8 cellular contexts compared by ENCODE assay signal in genomic region chr16:71311553-71312158, GRCh38. TPM values are rescaled to one million over a fixed set of nuclear protein-coding genes. Genes with fewer than 3 reads are reported as not detected.
DNase-seq lines count a peak whose midpoint lies in the region; ATAC-seq, FAIRE-seq and TF ChIP-seq lines count a peak whose summit lies in the region.

No MANE protein-coding gene starts in this region.

- peak; percentile 45 to 73 (median 69) for TF ChIP-seq CTCF in testis (IDR thresholded peaks at IDR 0.05)

- H3K4me3 ChIP-seq in iPS DF 6.9 (ENCODE audit: low read length): no peak overlapping the region
- H3K4me3 ChIP-seq in testis: no peak overlapping the region

- intact Hi-C loops in testis (cut with DNase I; ENCODE audit: low total_unique reads): no loop called here

- peak; percentile 66 for DNase-seq in activated effector memory CD4-positive, alpha-beta T cell treated with anti-CD3 and anti-CD28 coated beads, Interleukin-2, amount 50 U/mL, for 16 hours
- DNase-seq in activated effector memory CD4-positive, alpha-beta T cell treated with Interleukin-2 at 50 U/mL for 16 hours: no peak
- DNase-seq in LHCN-M2 (ENCODE audit: low read depth): peak; percentile 9
- DNase-seq in activated CD8-positive, alpha-beta T cell treated with anti-CD3 and anti-CD28 coated beads, Interleukin-2, amount 10 ng/mL, durations not matched to agents 7 days and 5 days: peak; percentile 39
- peak; percentile 57 for DNase-seq in iPS DF 6.9 (ENCODE audit: low read depth, low spot score)
- DNase-seq in testis: peak; percentile 62
- no peak for DNase-seq in RCC 7860 (ENCODE audit: low spot score)

- CTCF ChIA-PET in activated CD8-positive, alpha-beta T cell treated with anti-CD3 and anti-CD28 coated beads, Interleukin-2, amount 10 ng/mL, durations not matched to agents 7 days and 5 days (lab: Charles Lee): interaction anchor here (0.6 to 2.6 kb wide), 29 partner anchors 10 to 540 kb away, joined by 3 to 21 read pairs (median 4); partner anchors contain the start of gene CMTR2

- no peak overlapping the region for H3K27ac Mint-ChIP-seq in activated CD8-positive, alpha-beta T cell treated with anti-CD3 and anti-CD28 coated beads, Interleukin-2, amount 10 ng/mL, durations not matched to agents 7 days and 5 days

- H3K4me1 Mint-ChIP-seq in activated CD8-positive, alpha-beta T cell treated with anti-CD3 and anti-CD28 coated beads, Interleukin-2, amount 10 ng/mL, durations not matched to agents 7 days and 5 days (ENCODE audit: low read depth): no peaks in the 10 kb centered on the region

- H3K27ac ChIP-seq in iPS DF 6.9 (ENCODE audit: low read length) (no peak overlapping the region), testis (no peak overlapping the region)

- no peaks in the 10 kb centered on the region for H3K9me3 ChIP-seq in iPS DF 6.9 (ENCODE audit: control insufficient read depth, insufficient read depth, low read length)
- no peaks in the 10 kb centered on the region for H3K9me3 ChIP-seq in testis

- POLR2A ChIA-PET in activated CD8-positive, alpha-beta T cell treated with anti-CD3 and anti-CD28 coated beads, Interleukin-2, amount 10 ng/mL, durations not matched to agents 7 days and 5 days (lab: Charles Lee): no interaction called here

- no peaks in the 10 kb centered on the region for H3K27me3 ChIP-seq in iPS DF 6.9 (ENCODE audit: control insufficient read depth, insufficient read depth, low read length)
- H3K27me3 ChIP-seq in testis: no peaks in the 10 kb centered on the region

- ATAC-seq in activated CD8-positive, alpha-beta T cell treated with anti-CD3 and anti-CD28 coated beads, Interleukin-2, amount 10 ng/mL, durations not matched to agents 7 days and 5 days: no peak
- no peak for ATAC-seq in HG03139 (IDR thresholded peaks at IDR 0.05; ENCODE audit: unreplicated experiment)

- WGBS in iPS DF 6.9 (ENCODE audit: insufficient coverage, insufficient read length): no CpG with 5 or more reads among the region's 7 CpGs
- 18 to 19% methylated on average over 7 of the region's 7 CpGs for WGBS in testis, 2 donors

- no peak for FAIRE-seq in RCC 7860 (lab: Jason Lieb, UNC)

- peaks cover 16% of the 10 kb centered on the region for H3K27me3 Mint-ChIP-seq in activated CD8-positive, alpha-beta T cell treated with anti-CD3 and anti-CD28 coated beads, Interleukin-2, amount 10 ng/mL, durations not matched to agents 7 days and 5 days (ENCODE audit: low read depth)

- H3K36me3 ChIP-seq in iPS DF 6.9 (ENCODE audit: control insufficient read depth, insufficient read depth, low read length) (no peaks in the 10 kb centered on the region), testis (ENCODE audit: low read depth, missing control alignments) (no peaks in the 10 kb centered on the region)

- H3K36me3 Mint-ChIP-seq in activated CD8-positive, alpha-beta T cell treated with anti-CD3 and anti-CD28 coated beads, Interleukin-2, amount 10 ng/mL, durations not matched to agents 7 days and 5 days (ENCODE audit: low read depth): no peaks in the 10 kb centered on the region

- no peaks in the 10 kb centered on the region; the same call in 1 of the 2 replicates for H3K4me1 ChIP-seq in iPS DF 6.9 (ENCODE audit: control insufficient read depth, insufficient read depth, low read length)
- no peaks in the 10 kb centered on the region for H3K4me1 ChIP-seq in testis

- H3K9me3 Mint-ChIP-seq in activated CD8-positive, alpha-beta T cell treated with anti-CD3 and anti-CD28 coated beads, Interleukin-2, amount 10 ng/mL, durations not matched to agents 7 days and 5 days (ENCODE audit: insufficient read depth): no peaks in the 10 kb centered on the region

- H3K4me3 Mint-ChIP-seq in activated CD8-positive, alpha-beta T cell treated with anti-CD3 and anti-CD28 coated beads, Interleukin-2, amount 10 ng/mL, durations not matched to agents 7 days and 5 days: no peak overlapping the region

- no peak for TF ChIP-seq POLR2A in testis (IDR thresholded peaks at IDR 0.05)

RNA-seq across cellular contexts. Expression of gene CMTR2, which starts 22.5 kb away (rescaled TPM):
- total RNA-seq in LHCN-M2 (2014; rRNA removed): 40.9 and 42.8 TPM in 2 replicates
- polyA plus RNA-seq in LHCN-M2 (2012): 6.6 TPM
- total RNA-seq in activated CD8-positive, alpha-beta T cell treated with anti-CD3 and anti-CD28 coated beads, Interleukin-2, amount 10 ng/mL, durations not matched to agents 7 days and 5 days: 10 to 100 TPM; 15.8 to 18.5 TPM
- total RNA-seq in testis: 10 to 100 TPM; 25.8 to 36.8 TPM
- 22.2 TPM for polyA plus RNA-seq in testis (ENCODE audit: insufficient read depth, low read depth, low replicate concordance)

RNA-seq across cellular contexts. Expression of gene CALB2, which starts 46.9 kb away (rescaled TPM):
- total RNA-seq in LHCN-M2 (2014; rRNA removed) (0.23 TPM in 1 of 2 replicates, not detected in the other), testis (1 to 10 TPM; 3.6 to 5.1 TPM)
- polyA plus RNA-seq in LHCN-M2 (2012): 0.38 TPM
- total RNA-seq in activated CD8-positive, alpha-beta T cell treated with anti-CD3 and anti-CD28 coated beads, Interleukin-2, amount 10 ng/mL, durations not matched to agents 7 days and 5 days: not detected
- 53.2 TPM for polyA plus RNA-seq in testis (ENCODE audit: insufficient read depth, low read depth, low replicate concordance)

Comparison
In these comparisons a context has a peak if more than half of its experiments do, and no peak if none do; other contexts are left out.
1. DNase-seq: peak in activated effector memory CD4-positive, alpha-beta T cell treated with anti-CD3 and anti-CD28 coated beads, Interleukin-2, amount 50 U/mL, for 16 hours (single experiment), LHCN-M2 (single experiment), activated CD8-positive, alpha-beta T cell treated with anti-CD3 and anti-CD28 coated beads, Interleukin-2, amount 10 ng/mL, durations not matched to agents 7 days and 5 days (single experiment), iPS DF 6.9 (single experiment) and testis (single experiment); none in activated effector memory CD4-positive, alpha-beta T cell treated with Interleukin-2 at 50 U/mL for 16 hours (single experiment) and RCC 7860 (single experiment).